Comparison of ENCODE assay signal across 13 cellular contexts in the genomic region with DNA sequence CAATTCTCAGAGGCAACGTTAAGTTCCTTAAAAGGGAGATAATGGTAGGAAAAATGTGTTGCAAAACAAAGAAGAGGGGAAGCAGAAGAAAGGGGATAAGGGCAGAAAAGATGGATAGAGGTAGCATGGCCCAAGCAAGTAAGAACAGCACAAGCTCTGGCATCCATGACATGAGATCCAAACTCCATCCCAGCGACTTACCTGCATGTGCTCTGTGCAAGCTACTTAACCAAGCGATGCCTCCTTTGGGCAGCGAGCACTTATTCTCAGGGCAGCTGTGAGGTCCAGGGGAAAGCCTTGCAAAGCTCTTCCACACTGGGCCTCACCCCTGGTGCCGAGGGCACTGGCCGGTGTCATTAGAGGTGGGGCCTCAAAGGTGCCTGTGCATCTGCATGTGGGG.
DNase-seq lines count a peak whose midpoint lies in the region; ATAC-seq and TF ChIP-seq lines count a peak whose summit lies in the region.
"Had no signal": no experiment of that assay in that cellular context is flagged by ENCODE, and none has a peak within 500 bp of the region (broad histone marks: within the 10 kb centered on the region; RNA-seq: fewer than 3 reads in every experiment).

No MANE protein-coding gene starts in this region.

- H3K4me3 Mint-ChIP-seq in endothelial cell (ENCODE audit: unreplicated experiment) = no peak overlapping the region
- H3K4me3 Mint-ChIP-seq: CD4-positive, alpha-beta T cell; H9 had no signal

- H3K36me3 ChIP-seq in ascending aorta (no peaks in the 10 kb centered on the region), mesodermal cell (ENCODE audit: control insufficient read depth, insufficient read depth, low read length) (no peaks in the 10 kb centered on the region), thoracic aorta (no peaks in the 10 kb centered on the region), hepatocyte (replicated peaks; ENCODE audit: insufficient read depth, low read depth) (no peaks in the 10 kb centered on the region)

- H3K27ac ChIP-seq in ascending aorta (peak overlapping the region; percentile 86 to 93), mesodermal cell (ENCODE audit: low read depth, low read length, severe bottlenecking) (peak overlapping the region; percentile 68), thoracic aorta (peak overlapping the region; percentile 93 to 94), hepatocyte (no peak overlapping the region)
- H3K27ac ChIP-seq: A549, C4-2B had no signal

- H3K36me3 Mint-ChIP-seq in endothelial cell (ENCODE audit: low read depth, unreplicated experiment) = no peaks in the 10 kb centered on the region

- H3K9me3 ChIP-seq in ascending aorta = no peaks in the 10 kb centered on the region
- H3K9me3 ChIP-seq in mesodermal cell (ENCODE audit: control insufficient read depth, low read length) = no peaks in the 10 kb centered on the region
- no peaks in the 10 kb centered on the region for H3K9me3 ChIP-seq in thoracic aorta
- no peaks in the 10 kb centered on the region for H3K9me3 ChIP-seq in hepatocyte (ENCODE audit: low read depth)
- H3K9me3 ChIP-seq: A549, Caco-2 had no signal

- TF ChIP-seq CTCF in ascending aorta (IDR thresholded peaks at IDR 0.05) (no peak), endothelial cell (IDR thresholded peaks at IDR 0.05; ENCODE audit: unreplicated experiment) (no peak), thoracic aorta (IDR thresholded peaks at IDR 0.05) (no peak), hepatocyte (IDR thresholded peaks at IDR 0.05; ENCODE audit: poor library complexity) (no peak)

- no peak overlapping the region for H3K4me2 ChIP-seq in hepatocyte
- H3K4me2 ChIP-seq: A549 had no signal

- peaks cover 29% of the 10 kb centered on the region for H3K4me1 Mint-ChIP-seq in endothelial cell (ENCODE audit: unreplicated experiment)

- no peaks in the 10 kb centered on the region for H4K20me1 ChIP-seq in hepatocyte (ENCODE audit: insufficient read depth, poor library complexity, severe bottlenecking)

- no peaks in the 10 kb centered on the region for H3K79me2 ChIP-seq in hepatocyte

- H3K9me2 ChIP-seq in hepatocyte (replicated peaks; ENCODE audit: insufficient read depth) = no peaks in the 10 kb centered on the region

- 96 to 98% methylated on average over 6 of the region's 6 CpGs for WGBS in mesodermal cell (ENCODE audit: insufficient coverage in 2 of 2), 2 experiments
- WGBS in hepatocyte (ENCODE audit: low lambda C conversion rate, missing lambda C conversion rate) = 95% methylated on average over 6 of the region's 6 CpGs

- no peaks in the 10 kb centered on the region for H3K27me3 ChIP-seq in ascending aorta
- no peaks in the 10 kb centered on the region for H3K27me3 ChIP-seq in thoracic aorta (replicated peaks; ENCODE audit: insufficient read depth)
- H3K27me3 ChIP-seq in hepatocyte = no peaks in the 10 kb centered on the region

- H3K4me1 ChIP-seq in ascending aorta (peaks cover 15 to 30% of the 10 kb centered on the region in 2 donors), mesodermal cell (ENCODE audit: control insufficient read depth, insufficient read depth, low read length, poor library complexity, severe bottlenecking) (peaks cover 26% of the 10 kb centered on the region), thoracic aorta (ENCODE audit: control insufficient read depth in 1 of 2, low read depth in 2 of 2) (peaks cover 14 to 51% of the 10 kb centered on the region in 2 donors), hepatocyte (ENCODE audit: insufficient read depth) (peaks cover 3% of the 10 kb centered on the region)
- H3K4me1 ChIP-seq: A549, Caco-2 had no signal

- H3K4me3 ChIP-seq in ascending aorta (no peak overlapping the region), mesodermal cell (ENCODE audit: extremely low read depth, insufficient read depth, low read length, poor library complexity, severe bottlenecking) (no peak overlapping the region), thoracic aorta (no peak overlapping the region), hepatocyte (no peak overlapping the region)
- H3K4me3 ChIP-seq: A549 had no signal

- ATAC-seq in thoracic aorta (ENCODE audit: insufficient number of reproducible peaks, low FRiP score, low read depth) = no peak
- no peak for ATAC-seq in GM18861 (IDR thresholded peaks at IDR 0.05; ENCODE audit: unreplicated experiment)
- ATAC-seq: A549 had no signal

- no peaks in the 10 kb centered on the region for H3K9me3 Mint-ChIP-seq in endothelial cell (ENCODE audit: unreplicated experiment)
- H3K9me3 Mint-ChIP-seq: CD4-positive, alpha-beta T cell; H9 had no signal

- H3K27ac Mint-ChIP-seq in endothelial cell (ENCODE audit: unreplicated experiment) = peak overlapping the region; percentile 96
- H3K27ac Mint-ChIP-seq: CD4-positive, alpha-beta T cell had no signal

- H2AFZ ChIP-seq in hepatocyte = no peak overlapping the region

- intact Hi-C loops in ascending aorta (cut with DNase I) = loop anchor here (5.0 kb wide), 5 partner anchors 197 to 447 kb away; partner anchors contain the start of gene FOXC1

- H3K27me3 Mint-ChIP-seq in endothelial cell (ENCODE audit: unreplicated experiment) = peaks cover 2% of the 10 kb centered on the region
- H3K27me3 Mint-ChIP-seq: CD4-positive, alpha-beta T cell had no signal

- DNase-seq in ascending aorta (ENCODE audit: low spot score in 2 of 2) (no peak), endothelial cell (ENCODE audit: low spot score) (no peak), thoracic aorta (ENCODE audit: low spot score) (no peak), hepatocyte (ENCODE audit: low spot score) (no peak)
- DNase-seq in activated CD4-positive, alpha-beta T cell treated with anti-CD3 and anti-CD28 coated beads for 4 hours = no peak
- DNase-seq: AML-193; Caco-2; CD4-positive, alpha-beta T cell; H9 had no signal
